Comparison of ENCODE assay signal across 17 cellular contexts in the genomic region with DNA sequence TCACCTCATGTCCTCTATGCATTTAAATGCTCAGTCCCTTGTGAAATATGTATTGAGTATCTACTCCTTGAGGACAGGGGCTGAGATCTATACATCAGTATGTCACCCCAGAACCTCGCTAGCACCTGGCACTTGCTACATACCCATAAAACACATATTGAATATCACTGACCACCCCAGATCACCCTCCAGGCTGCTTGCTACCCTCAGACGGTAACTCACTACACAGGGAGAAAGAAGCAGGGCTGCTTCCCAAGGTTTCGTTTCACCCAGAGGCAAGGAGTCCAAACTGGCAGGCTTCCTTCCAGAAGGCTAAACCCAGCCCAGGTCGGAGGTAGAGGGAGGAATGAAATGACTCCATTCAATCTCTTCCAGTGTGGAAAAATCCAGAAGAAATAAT. TPM values are rescaled to one million over a fixed set of nuclear protein-coding genes. Genes with fewer than 3 reads are reported as not detected.
DNase-seq lines count a peak whose midpoint lies in the region; ATAC-seq and TF ChIP-seq lines count a peak whose summit lies in the region.
"Had no signal": no experiment of that assay in that cellular context is flagged by ENCODE, and none has a peak within 500 bp of the region (broad histone marks: within the 10 kb centered on the region; RNA-seq: fewer than 3 reads in every experiment).

No MANE protein-coding gene starts in this region.

- intact Hi-C loops in Right ventricle myocardium inferior (cut with DNase I) = no loop called here
- intact Hi-C loops in esophagus muscularis mucosa (cut with DNase I) = no loop called here

- H3K4me3 ChIP-seq in cardiac muscle cell (no peak overlapping the region), esophagus muscularis mucosa (no peak overlapping the region), tibial nerve (no peak overlapping the region)
- H3K4me3 ChIP-seq: BLaER1 treated with 17β-estradiol and CSF1 and Interleukin-3, amounts not matched to agents 10 nM and 100 nM; PC-9 had no signal

- 48% methylated on average over 3 of the region's 4 CpGs for WGBS in esophagus muscularis mucosa
- WGBS in tibial nerve, 2 donors = 54 to 58% methylated on average over 4 of the region's 4 CpGs

- TF ChIP-seq POLR2A in esophagus muscularis mucosa (IDR thresholded peaks at IDR 0.05; ENCODE audit: low read depth) = no peak
- TF ChIP-seq POLR2A in tibial nerve (IDR thresholded peaks at IDR 0.05) = no peak

- ATAC-seq in Right ventricle myocardium inferior = no peak
- ATAC-seq in omental fat pad (ENCODE audit: low FRiP score) = no peak

- H3K36me3 Mint-ChIP-seq in nephron progenitor cell (ENCODE audit: low read depth) = peaks cover 5% of the 10 kb centered on the region

- H3K4me1 Mint-ChIP-seq in nephron progenitor cell = peaks cover 53% of the 10 kb centered on the region

- H3K9me3 Mint-ChIP-seq in nephron progenitor cell = no peaks in the 10 kb centered on the region

- peaks cover 2% of the 10 kb centered on the region for H3K27me3 Mint-ChIP-seq in nephron progenitor cell (ENCODE audit: low read depth, poor library complexity)

- DNase-seq in cardiac muscle cell (ENCODE audit: low read depth in 1 of 2, low spot score in 1 of 2) (no peak), Right ventricle myocardium inferior (ENCODE audit: missing footprints) (no peak), esophagus muscularis mucosa (ENCODE audit: extremely low spot score) (peak; percentile 60), nephron progenitor cell (no peak), tibial nerve (ENCODE audit: low spot score in 2 of 2) (no peak), NCI-H2107 (lab: John Stamatoyannopoulos, UW) (no peak), omental fat pad (ENCODE audit: low spot score) (no peak), RKO (ENCODE audit: low spot score) (no peak)
- DNase-seq: DMS 273 treated with DMSO at 0.1 percent for 48 hours, GOT3, KBM-7, NCI-H1436 treated with DMSO at 0.1 percent for 48 hours, NCI-H69, PC-9, SHP77 had no signal

- H3K27me3 ChIP-seq in cardiac muscle cell (no peaks in the 10 kb centered on the region), esophagus muscularis mucosa (no peaks in the 10 kb centered on the region), tibial nerve (no peaks in the 10 kb centered on the region)
- H3K27me3 ChIP-seq: BLaER1 treated with 17β-estradiol and CSF1 and Interleukin-3, amounts not matched to agents 10 nM and 100 nM had no signal

- H3K9me3 ChIP-seq in cardiac muscle cell (ENCODE audit: low read depth) (no peaks in the 10 kb centered on the region), esophagus muscularis mucosa (no peaks in the 10 kb centered on the region), tibial nerve (no peaks in the 10 kb centered on the region)
- H3K9me3 ChIP-seq: BLaER1 treated with 17β-estradiol and CSF1 and Interleukin-3, amounts not matched to agents 10 nM and 100 nM had no signal

- H3K4me1 ChIP-seq in cardiac muscle cell (ENCODE audit: low read depth) (peaks cover 20% of the 10 kb centered on the region), esophagus muscularis mucosa (peaks cover 70 to 74% (median 71%) of the 10 kb centered on the region in 4 donors), tibial nerve (peaks cover 0 to 70% (median 41%) of the 10 kb centered on the region in 4 donors)

- TF ChIP-seq CTCF in cardiac muscle cell (IDR thresholded peaks at IDR 0.05; ENCODE audit: low read depth, low read length) (no peak), esophagus muscularis mucosa (IDR thresholded peaks at IDR 0.05) (no peak), nephron progenitor cell (IDR thresholded peaks at IDR 0.05) (no peak), tibial nerve (IDR thresholded peaks at IDR 0.05) (no peak), omental fat pad (IDR thresholded peaks at IDR 0.05) (no peak)

- TF ChIP-seq EP300 in esophagus muscularis mucosa (IDR thresholded peaks at IDR 0.05) = no peak
- no peak for TF ChIP-seq EP300 in tibial nerve (IDR thresholded peaks at IDR 0.05)

- peak overlapping the region; percentile 80 for H3K27ac Mint-ChIP-seq in nephron progenitor cell

- H3K36me3 ChIP-seq in cardiac muscle cell (peaks cover 4% of the 10 kb centered on the region), esophagus muscularis mucosa (peaks cover 4 to 34% (median 15%) of the 10 kb centered on the region in 4 donors), tibial nerve (peaks cover 0 to 15% (median 0%) of the 10 kb centered on the region in 3 donors)

- H3K27ac ChIP-seq in cardiac muscle cell = peak overlapping the region; percentile 85
- H3K27ac ChIP-seq in esophagus muscularis mucosa (replicated peaks in 1 of 4) = peak overlapping the region in 2 of 4 donors; percentile 5 to 38
- peak overlapping the region in 3 of 4 donors; percentile 20 to 85 (median 77) for H3K27ac ChIP-seq in tibial nerve
- H3K27ac ChIP-seq: PC-9 had no signal

- H3K4me3 Mint-ChIP-seq in nephron progenitor cell = peak overlapping the region; percentile 37

RNA-seq across cellular contexts. Expression of gene INKA2, which starts 8.5 kb away (rescaled TPM):
- total RNA-seq in cardiac muscle cell (7.5 and 11.1 TPM in 2 replicates), Right ventricle myocardium inferior (28.5 TPM), esophagus muscularis mucosa (10 to 100 TPM in 1 of 4 donors, 1 to 10 TPM in 3; 4.0 to 10.8 (median 8.5) TPM), tibial nerve (10 to 100 TPM in 1 of 4 donors, 1 to 10 TPM in 3; 6.3 to 11.8 (median 7.9) TPM), omental fat pad (10 to 100 TPM in 1 of 4 donors, 1 to 10 TPM in 3; 2.1 to 21.3 (median 6.6) TPM)
- polyA plus RNA-seq in cardiac muscle cell = 4.5 and 7.2 TPM in 2 replicates
- total RNA-seq: A172 had no signal

RNA-seq across cellular contexts. Expression of gene DDX20, which starts 25.0 kb away (rescaled TPM):
- 34.0 TPM in 2 replicates for total RNA-seq in cardiac muscle cell
- polyA plus RNA-seq in cardiac muscle cell = 11.5 and 14.9 TPM in 2 replicates
- 6.6 TPM for total RNA-seq in Right ventricle myocardium inferior
- 10 to 100 TPM in 3 of 4 donors, 1 to 10 TPM in 1; 9.5 to 19.9 (median 13.1) TPM for total RNA-seq in esophagus muscularis mucosa
- total RNA-seq in tibial nerve = 10 to 100 TPM; 30.8 to 40.5 (median 35.5) TPM
- total RNA-seq in omental fat pad = 10 to 100 TPM; 12.8 to 24.7 (median 21.3) TPM
